In genomic region chr11:77418155-77418980, GRCh38 we compare ENCODE assay signal across 12 cellular contexts. TPM values are rescaled to one million over a fixed set of nuclear protein-coding genes. Genes with fewer than 3 reads are reported as not detected.
DNase-seq lines count a peak whose midpoint lies in the region; ATAC-seq and TF ChIP-seq lines count a peak whose summit lies in the region.
"Had no signal": no experiment of that assay in that cellular context is flagged by ENCODE, and none has a peak within 500 bp of the region (broad histone marks: within the 10 kb centered on the region; RNA-seq: fewer than 3 reads in every experiment).

No MANE protein-coding gene starts in this region.

- H3K4me3 ChIP-seq in brain microvascular endothelial cell (ENCODE audit: low read depth, low read length): no peak overlapping the region

- no peaks in the 10 kb centered on the region for H3K36me3 ChIP-seq in brain microvascular endothelial cell (replicated peaks)

- H3K27me3 ChIP-seq in brain microvascular endothelial cell (replicated peaks): no peaks in the 10 kb centered on the region

- no peak for ATAC-seq in natural killer cell treated with Interleukin-12 subunit alpha and Interleukin-12 subunit beta and Interleukin-15 and Interleukin-18, amount 100 ng/mL, for 72 hours
- ATAC-seq in natural killer cell: no peak
- ATAC-seq in HG02885 (IDR thresholded peaks at IDR 0.05; ENCODE audit: poor library complexity, unreplicated experiment): peak; percentile 70
- no peak for ATAC-seq in HG03025 (IDR thresholded peaks at IDR 0.05; ENCODE audit: low FRiP score, unreplicated experiment)
- no peak for ATAC-seq in HG03045 (IDR thresholded peaks at IDR 0.05; ENCODE audit: unreplicated experiment)
- ATAC-seq: Right ventricle myocardium inferior had no signal

- H3K36me3 Mint-ChIP-seq in natural killer cell treated with Interleukin-12 subunit alpha and Interleukin-12 subunit beta and Interleukin-15 and Interleukin-18, amount 100 ng/mL, for 72 hours: no peaks in the 10 kb centered on the region
- no peaks in the 10 kb centered on the region for H3K36me3 Mint-ChIP-seq in natural killer cell
- H3K36me3 Mint-ChIP-seq: activated CD4-positive, alpha-beta memory T cell treated with anti-CD3 and anti-CD28 coated beads for 36 hours had no signal

- peak overlapping the region in 1 of 2 donors; percentile 8 for H3K27ac Mint-ChIP-seq in natural killer cell treated with Interleukin-12 subunit alpha and Interleukin-12 subunit beta and Interleukin-15 and Interleukin-18, amount 100 ng/mL, for 72 hours
- no peak overlapping the region for H3K27ac Mint-ChIP-seq in natural killer cell
- H3K27ac Mint-ChIP-seq: activated CD4-positive, alpha-beta memory T cell treated with anti-CD3 and anti-CD28 coated beads for 36 hours had no signal

- intact Hi-C loops in natural killer cell (cut with micrococcal nuclease): no loop called here

- TF ChIP-seq CTCF in natural killer cell (IDR thresholded peaks at IDR 0.05): no peak
- no peak for TF ChIP-seq CTCF in brain microvascular endothelial cell (IDR thresholded peaks at IDR 0.05; ENCODE audit: low read depth, low read length, missing control alignments)

- no peaks in the 10 kb centered on the region for H3K9me3 Mint-ChIP-seq in natural killer cell treated with Interleukin-12 subunit alpha and Interleukin-12 subunit beta and Interleukin-15 and Interleukin-18, amount 100 ng/mL, for 72 hours
- no peaks in the 10 kb centered on the region for H3K9me3 Mint-ChIP-seq in natural killer cell
- H3K9me3 Mint-ChIP-seq: activated CD4-positive, alpha-beta memory T cell treated with anti-CD3 and anti-CD28 coated beads for 36 hours had no signal

- in situ Hi-C loops in brain microvascular endothelial cell (cut with HindIII; ENCODE audit: low pct_ligation_motif_present, low sequenced_read_pairs): no loop called here

- H3K4me3 Mint-ChIP-seq in natural killer cell treated with Interleukin-12 subunit alpha and Interleukin-12 subunit beta and Interleukin-15 and Interleukin-18, amount 100 ng/mL, for 72 hours: peak overlapping the region; percentile 28
- no peak overlapping the region for H3K4me3 Mint-ChIP-seq in natural killer cell
- H3K4me3 Mint-ChIP-seq: activated CD4-positive, alpha-beta memory T cell treated with anti-CD3 and anti-CD28 coated beads for 36 hours had no signal

- no peaks in the 10 kb centered on the region for H3K27me3 Mint-ChIP-seq in natural killer cell treated with Interleukin-12 subunit alpha and Interleukin-12 subunit beta and Interleukin-15 and Interleukin-18, amount 100 ng/mL, for 72 hours
- H3K27me3 Mint-ChIP-seq in natural killer cell (ENCODE audit: low read depth in 2 of 2): no peaks in the 10 kb centered on the region
- H3K27me3 Mint-ChIP-seq: activated CD4-positive, alpha-beta memory T cell treated with anti-CD3 and anti-CD28 coated beads for 36 hours had no signal

- peaks cover 3 to 7% of the 10 kb centered on the region in 2 donors for H3K4me1 Mint-ChIP-seq in natural killer cell treated with Interleukin-12 subunit alpha and Interleukin-12 subunit beta and Interleukin-15 and Interleukin-18, amount 100 ng/mL, for 72 hours (ENCODE audit: low read depth in 2 of 2)
- H3K4me1 Mint-ChIP-seq in natural killer cell: no peaks in the 10 kb centered on the region

- H3K27ac ChIP-seq in brain microvascular endothelial cell: no peak overlapping the region

- no peak for DNase-seq in natural killer cell treated with Interleukin-12 subunit alpha and Interleukin-12 subunit beta and Interleukin-15 and Interleukin-18, amount 100 ng/mL, for 72 hours (ENCODE audit: low spot score)
- DNase-seq in natural killer cell (no peak), NOMO-1 treated with dmso at 0.1 percent for 144 hours (lab: John Stamatoyannopoulos, UW; ENCODE audit: unreplicated experiment) (peak; percentile 34), brain microvascular endothelial cell (no peak), hepatic stellate cell (ENCODE audit: low spot score) (no peak)
- DNase-seq: activated CD4-positive, alpha-beta memory T cell treated with anti-CD3 and anti-CD28 coated beads for 36 hours; amygdala; islet precursor cell had no signal

RNA-seq across cellular contexts. Expression of gene PAK1, which starts 55.5 kb away (rescaled TPM):
- total RNA-seq in natural killer cell treated with Interleukin-12 subunit alpha and Interleukin-12 subunit beta and Interleukin-15 and Interleukin-18, amount 100 ng/mL, for 72 hours: 10 to 100 TPM; 24.1 to 46.5 TPM
- 10 to 100 TPM; 18.8 to 27.3 (median 20.4) TPM for total RNA-seq in natural killer cell
